8 cellular contexts compared by ENCODE assay signal in genomic region chr9:2859776-2860379, GRCh38. TPM values are rescaled to one million over a fixed set of nuclear protein-coding genes. Genes with fewer than 3 reads are reported as not detected.
DNase-seq lines count a peak whose midpoint lies in the region; ATAC-seq and TF ChIP-seq lines count a peak whose summit lies in the region.

No MANE protein-coding gene starts in this region.

- CTCF ChIA-PET in activated CD4-positive, alpha-beta T cell treated with anti-CD3 and anti-CD28 coated beads for 36 hours (lab: Charles Lee), result interaction anchor here (0.6 to 1.6 kb wide), 6 partner anchors 9 to 321 kb away, joined by 3 to 6 read pairs (median 4); partner anchors contain the start of gene PUM3

- 17 to 18% methylated on average over 6 of the region's 6 CpGs for WGBS in thyroid gland, 2 donors

- no peaks in the 10 kb centered on the region for H3K36me3 Mint-ChIP-seq in activated CD4-positive, alpha-beta T cell treated with anti-CD3 and anti-CD28 coated beads for 36 hours (ENCODE audit: low read depth)
- H3K36me3 Mint-ChIP-seq in mesothelial cell of epicardium, result no peaks in the 10 kb centered on the region

- H3K27ac Mint-ChIP-seq in activated CD4-positive, alpha-beta T cell treated with anti-CD3 and anti-CD28 coated beads for 36 hours, result no peak overlapping the region
- H3K27ac Mint-ChIP-seq in mesothelial cell of epicardium, result no peak overlapping the region

- DNase-seq in GDM1 (lab: John Stamatoyannopoulos, UW) (peak; percentile 41), NCI-H2227 treated with DMSO at 0.1 percent for 48 hours (lab: John Stamatoyannopoulos, UW) (peak; percentile 51), ecto neural progenitor cell (ENCODE audit: low spot score) (peak; percentile 75), mesothelial cell of epicardium (ENCODE audit: low spot score in 2 of 2, unreplicated experiment in 2 of 2) (peak; percentile 42 to 71), thyroid gland (peak; percentile 59 to 70)
- DNase-seq in activated CD4-positive, alpha-beta T cell treated with anti-CD3 and anti-CD28 coated beads for 36 hours, result peak; percentile 77

- no peaks in the 10 kb centered on the region for H3K27me3 ChIP-seq in thyroid gland

- intact Hi-C loops in activated CD4-positive, alpha-beta T cell treated with anti-CD3 and anti-CD28 coated beads for 36 hours (cut with DNase I, micrococcal nuclease), result loop anchor here (5.0 to 10.0 kb wide), 3 partner anchors 575 to 1507 kb away; no protein-coding TSS in a partner anchor
- intact Hi-C loops in thyroid gland (cut with DNase I), result loop anchor here (10.0 kb wide), 1 partner anchor 1515 kb away; no protein-coding TSS in a partner anchor

- no peaks in the 10 kb centered on the region for H3K4me1 ChIP-seq in thyroid gland

- POLR2A ChIA-PET in activated CD4-positive, alpha-beta T cell treated with anti-CD3 and anti-CD28 coated beads for 36 hours (lab: Charles Lee), result no interaction called here

- H3K27me3 Mint-ChIP-seq in activated CD4-positive, alpha-beta T cell treated with anti-CD3 and anti-CD28 coated beads for 36 hours, result peaks cover 25% of the 10 kb centered on the region
- H3K27me3 Mint-ChIP-seq in mesothelial cell of epicardium (ENCODE audit: low read depth), result peaks cover 33% of the 10 kb centered on the region

- H3K4me3 ChIP-seq in thyroid gland (replicated peaks in 1 of 3), result no peak overlapping the region

- H3K36me3 ChIP-seq in thyroid gland, result no peaks in the 10 kb centered on the region

- TF ChIP-seq POLR2A in thyroid gland (IDR thresholded peaks at IDR 0.05), result no peak

- peak; percentile 58 for TF ChIP-seq CTCF in mesothelial cell of epicardium (IDR thresholded peaks at IDR 0.05; ENCODE audit: unreplicated experiment)
- TF ChIP-seq CTCF in thyroid gland (IDR thresholded peaks at IDR 0.05), result peak in 5 of 6 experiments; percentile 23 to 74 (median 38)

- no peaks in the 10 kb centered on the region for H3K9me3 Mint-ChIP-seq in activated CD4-positive, alpha-beta T cell treated with anti-CD3 and anti-CD28 coated beads for 36 hours (ENCODE audit: low read depth)
- H3K9me3 Mint-ChIP-seq in mesothelial cell of epicardium, result peaks cover 5% of the 10 kb centered on the region

- H3K4me3 Mint-ChIP-seq in activated CD4-positive, alpha-beta T cell treated with anti-CD3 and anti-CD28 coated beads for 36 hours, result no peak overlapping the region
- H3K4me3 Mint-ChIP-seq in mesothelial cell of epicardium, result no peak overlapping the region

- H3K9me3 ChIP-seq in thyroid gland, result no peaks in the 10 kb centered on the region

- H3K4me1 Mint-ChIP-seq in activated CD4-positive, alpha-beta T cell treated with anti-CD3 and anti-CD28 coated beads for 36 hours, result peaks cover 2% of the 10 kb centered on the region
- no peaks in the 10 kb centered on the region for H3K4me1 Mint-ChIP-seq in mesothelial cell of epicardium

- H3K27ac ChIP-seq in thyroid gland, result no peak overlapping the region

- ATAC-seq in HG02678 (IDR thresholded peaks at IDR 0.05; ENCODE audit: unreplicated experiment) (peak; percentile 41), HG02623 (IDR thresholded peaks at IDR 0.05; ENCODE audit: unreplicated experiment) (no peak)
- ATAC-seq in activated CD4-positive, alpha-beta T cell treated with anti-CD3 and anti-CD28 coated beads for 36 hours, result peak; percentile 65

RNA-seq across cellular contexts. Expression of gene PUM3, which starts 16.0 kb away (rescaled TPM):
- 100 to 1,000 TPM; 111 to 112 TPM for total RNA-seq in activated CD4-positive, alpha-beta T cell treated with anti-CD3 and anti-CD28 coated beads for 36 hours
- 49.5 to 58.6 TPM (median 53.0 TPM) in 3 replicates for total RNA-seq in mesothelial cell of epicardium
- total RNA-seq in thyroid gland, result 10 to 100 TPM; 27.3 to 55.9 (median 30.1) TPM
